In genomic region chr14:89639687-89640086, GRCh38 we compare ENCODE assay signal across 27 cellular contexts.
DNase-seq lines count a peak whose midpoint lies in the region; ATAC-seq and TF ChIP-seq lines count a peak whose summit lies in the region.
"Had no signal": no experiment of that assay in that cellular context is flagged by ENCODE, and none has a peak within 500 bp of the region (broad histone marks: within the 10 kb centered on the region; RNA-seq: fewer than 3 reads in every experiment).

No MANE protein-coding gene starts in this region.

- in situ Hi-C loops in brain microvascular endothelial cell (cut with HindIII; ENCODE audit: low pct_ligation_motif_present, low sequenced_read_pairs), result no loop called here

- peaks cover 24% of the 10 kb centered on the region for H3K36me3 Mint-ChIP-seq in T-helper 2 cell treated with Interferon-gamma antibody and Interleukin-4, amounts not matched to agents 5 μg/mL and 100 μg/mL, for 36 hours (ENCODE audit: low read depth)
- H3K36me3 Mint-ChIP-seq in CD4-positive, CD25-positive, alpha-beta regulatory T cell, result no peaks in the 10 kb centered on the region
- H3K36me3 Mint-ChIP-seq in T-helper 17 cell (ENCODE audit: low read depth), result peaks cover 2% of the 10 kb centered on the region
- H3K36me3 Mint-ChIP-seq in chondrocyte (ENCODE audit: low read depth), result no peaks in the 10 kb centered on the region

- H3K36me3 ChIP-seq in CD4-positive, CD25-positive, alpha-beta regulatory T cell (ENCODE audit: control insufficient read depth, insufficient read depth, low read length), result no peaks in the 10 kb centered on the region
- H3K36me3 ChIP-seq in brain microvascular endothelial cell (replicated peaks), result no peaks in the 10 kb centered on the region
- H3K36me3 ChIP-seq in left ventricle myocardium inferior, result no peaks in the 10 kb centered on the region
- H3K36me3 ChIP-seq in tibial nerve, result no peaks in the 10 kb centered on the region
- H3K36me3 ChIP-seq: pancreas, right atrium auricular region, stomach, transverse colon had no signal

- peaks cover 26% of the 10 kb centered on the region for H3K9me3 Mint-ChIP-seq in T-helper 2 cell treated with Interferon-gamma antibody and Interleukin-4, amounts not matched to agents 5 μg/mL and 100 μg/mL, for 36 hours
- H3K9me3 Mint-ChIP-seq in CD4-positive, CD25-positive, alpha-beta regulatory T cell, result peaks cover 0 to 2% (median 0%) of the 10 kb centered on the region in 7 donors
- H3K9me3 Mint-ChIP-seq in chondrocyte (ENCODE audit: low read depth), result no peaks in the 10 kb centered on the region

- TF ChIP-seq CTCF in brain microvascular endothelial cell (IDR thresholded peaks at IDR 0.05; ENCODE audit: low read depth, low read length, missing control alignments) (no peak), left ventricle myocardium inferior (IDR thresholded peaks at IDR 0.05; ENCODE audit: borderline replicate concordance) (no peak), chondrocyte (IDR thresholded peaks at IDR 0.05) (no peak), tibial nerve (IDR thresholded peaks at IDR 0.05) (no peak)

- peak overlapping the region; percentile 56 for H3K27ac Mint-ChIP-seq in T-helper 2 cell treated with Interferon-gamma antibody and Interleukin-4, amounts not matched to agents 5 μg/mL and 100 μg/mL, for 36 hours
- H3K27ac Mint-ChIP-seq in CD4-positive, CD25-positive, alpha-beta regulatory T cell, result peak overlapping the region; percentile 68 to 98 (median 69)
- H3K27ac Mint-ChIP-seq in T-helper 17 cell (peak overlapping the region; percentile 85), chondrocyte (ENCODE audit: unreplicated experiment) (no peak overlapping the region)

- H3K4me1 ChIP-seq in CD4-positive, CD25-positive, alpha-beta regulatory T cell (ENCODE audit: control insufficient read depth, insufficient read depth, low read length, poor library complexity, severe bottlenecking), result peaks cover 43% of the 10 kb centered on the region
- no peaks in the 10 kb centered on the region for H3K4me1 ChIP-seq in left ventricle myocardium inferior
- H3K4me1 ChIP-seq in tibial nerve, result no peaks in the 10 kb centered on the region
- H3K4me1 ChIP-seq: right atrium auricular region had no signal

- no peak for TF ChIP-seq POLR2A in tibial nerve (IDR thresholded peaks at IDR 0.05)

- intact Hi-C loops in left ventricle myocardium inferior (cut with micrococcal nuclease), result no loop called here

- H3K27me3 Mint-ChIP-seq in T-helper 2 cell treated with Interferon-gamma antibody and Interleukin-4, amounts not matched to agents 5 μg/mL and 100 μg/mL, for 36 hours (ENCODE audit: low read depth), result no peaks in the 10 kb centered on the region
- no peaks in the 10 kb centered on the region for H3K27me3 Mint-ChIP-seq in CD4-positive, CD25-positive, alpha-beta regulatory T cell
- H3K27me3 Mint-ChIP-seq in T-helper 17 cell (no peaks in the 10 kb centered on the region), chondrocyte (ENCODE audit: low read depth) (no peaks in the 10 kb centered on the region)

- H3K4me3 Mint-ChIP-seq in T-helper 2 cell treated with Interferon-gamma antibody and Interleukin-4, amounts not matched to agents 5 μg/mL and 100 μg/mL, for 36 hours, result peak overlapping the region; percentile 8
- H3K4me3 Mint-ChIP-seq in CD4-positive, CD25-positive, alpha-beta regulatory T cell, result peak overlapping the region in 2 of 4 donors; percentile 5 to 78
- H3K4me3 Mint-ChIP-seq in T-helper 17 cell, result no peak overlapping the region
- no peak overlapping the region for H3K4me3 Mint-ChIP-seq in chondrocyte (ENCODE audit: unreplicated experiment)

- H3K4me1 Mint-ChIP-seq in T-helper 2 cell treated with Interferon-gamma antibody and Interleukin-4, amounts not matched to agents 5 μg/mL and 100 μg/mL, for 36 hours (ENCODE audit: low read depth), result peaks cover 60% of the 10 kb centered on the region
- H3K4me1 Mint-ChIP-seq in CD4-positive, CD25-positive, alpha-beta regulatory T cell, result peaks cover 30 to 63% (median 48%) of the 10 kb centered on the region in 4 donors
- H3K4me1 Mint-ChIP-seq in T-helper 17 cell, result peaks cover 28% of the 10 kb centered on the region
- H3K4me1 Mint-ChIP-seq in chondrocyte (ENCODE audit: low read depth), result peaks cover 11% of the 10 kb centered on the region

- H3K27ac ChIP-seq in CD4-positive, CD25-positive, alpha-beta regulatory T cell (ENCODE audit: insufficient read depth, low read length, poor library complexity, severe bottlenecking), result no peak overlapping the region
- H3K27ac ChIP-seq in brain microvascular endothelial cell, result peak overlapping the region; percentile 5
- H3K27ac ChIP-seq in left ventricle myocardium inferior (replicated peaks), result no peak overlapping the region
- H3K27ac ChIP-seq in tibial nerve, result no peak overlapping the region
- H3K27ac ChIP-seq: 22Rv1, dorsolateral prefrontal cortex, pancreas, right atrium auricular region, stomach, transverse colon had no signal

- DNase-seq in T-helper 2 cell treated with Interferon-gamma antibody and Interleukin-4, amounts not matched to agents 5 μg/mL and 100 μg/mL, for 36 hours (ENCODE audit: low spot score), result no peak
- DNase-seq in T-helper 2 cell, result no peak
- DNase-seq in CD4-positive, CD25-positive, alpha-beta regulatory T cell, result no peak
- DNase-seq in T-helper 17 cell, result no peak
- DNase-seq in brain microvascular endothelial cell, result no peak
- DNase-seq in left ventricle myocardium inferior, result no peak
- DNase-seq in chondrocyte (ENCODE audit: low spot score), result no peak
- no peak for DNase-seq in tibial nerve (ENCODE audit: low spot score in 2 of 2)
- DNase-seq: DMS53; dorsolateral prefrontal cortex; GDM1; KBM-7; left ventricle myocardium superior; midbrain; MM.1S; NCI-H1417 treated with DMSO at 0.1 percent for 48 hours; NCI-H446; NCI-H82; OCI-M1; pancreas; stimulated activated CD4-positive, alpha-beta T cell treated with anti-CD3 and anti-CD28 coated beads, Interleukin-4, amount 100 ng/mL, for 1 hour; stomach; T1000; transverse colon had no signal

- H3K27me3 ChIP-seq in CD4-positive, CD25-positive, alpha-beta regulatory T cell (ENCODE audit: control insufficient read depth, insufficient read depth, low read length), result no peaks in the 10 kb centered on the region
- H3K27me3 ChIP-seq in brain microvascular endothelial cell (replicated peaks) (no peaks in the 10 kb centered on the region), left ventricle myocardium inferior (ENCODE audit: low read depth) (no peaks in the 10 kb centered on the region), tibial nerve (no peaks in the 10 kb centered on the region)
- H3K27me3 ChIP-seq: dorsolateral prefrontal cortex, pancreas, right atrium auricular region, stomach, transverse colon had no signal

- 88 to 90% methylated on average over 1 of the region's 1 CpG for WGBS in tibial nerve, 2 donors

- no peak for TF ChIP-seq EP300 in tibial nerve (IDR thresholded peaks at IDR 0.05)

- H3K4me3 ChIP-seq in CD4-positive, CD25-positive, alpha-beta regulatory T cell (ENCODE audit: low read depth, low read length), result peak overlapping the region; percentile 38
- H3K4me3 ChIP-seq in brain microvascular endothelial cell (ENCODE audit: low read depth, low read length) (no peak overlapping the region), left ventricle myocardium inferior (no peak overlapping the region), tibial nerve (no peak overlapping the region)
- H3K4me3 ChIP-seq: dorsolateral prefrontal cortex, pancreas, right atrium auricular region, stomach, transverse colon had no signal

- H3K9me3 ChIP-seq in CD4-positive, CD25-positive, alpha-beta regulatory T cell (ENCODE audit: control insufficient read depth in 2 of 2, low read length in 2 of 2), result no peaks in the 10 kb centered on the region
- H3K9me3 ChIP-seq in T-helper 17 cell (ENCODE audit: control insufficient read depth, low read length, poor library complexity, severe bottlenecking) (no peaks in the 10 kb centered on the region), left ventricle myocardium inferior (replicated peaks) (peaks cover 3% of the 10 kb centered on the region), tibial nerve (no peaks in the 10 kb centered on the region)
- H3K9me3 ChIP-seq: pancreas, right atrium auricular region, stomach, transverse colon had no signal

- ATAC-seq in CD4-positive, CD25-positive, alpha-beta regulatory T cell (ENCODE audit: low read depth in 2 of 2), result no peak
- no peak for ATAC-seq in T-helper 17 cell
- ATAC-seq: left ventricle myocardium superior, pancreas, SK-N-SH treated with all-trans-retinoic acid at 6 μM for 48 hours had no signal
